1 cellular context compared by ENCODE assay signal in genomic region chr5:151223447-151224264, GRCh38.
TF ChIP-seq lines count a peak whose summit lies in the region.

Gene CCDC69, minus strand, starts transcription at chr5:151224092. Its CDS starts 122 bp downstream, at chr5:151223970.

TF ChIP-seq in HepG2, 621 proteins besides CTCF, POLR2A, EP300 and RAD21 (continued from another document):
- TF ChIP-seq ARID4A (CRISPR knock-in tag; IDR thresholded peaks at IDR 0.05; ENCODE audit: borderline replicate concordance): peak; percentile 47; the same call in 1 of the 2 replicates
- 0 out of 2 replicates have a peak, but pooled peaks have one; percentile 18 for TF ChIP-seq E2F1 (CRISPR knock-in tag; IDR thresholded peaks at IDR 0.05)
